ENCODE assay signal across 19 cellular contexts in the genomic region with DNA sequence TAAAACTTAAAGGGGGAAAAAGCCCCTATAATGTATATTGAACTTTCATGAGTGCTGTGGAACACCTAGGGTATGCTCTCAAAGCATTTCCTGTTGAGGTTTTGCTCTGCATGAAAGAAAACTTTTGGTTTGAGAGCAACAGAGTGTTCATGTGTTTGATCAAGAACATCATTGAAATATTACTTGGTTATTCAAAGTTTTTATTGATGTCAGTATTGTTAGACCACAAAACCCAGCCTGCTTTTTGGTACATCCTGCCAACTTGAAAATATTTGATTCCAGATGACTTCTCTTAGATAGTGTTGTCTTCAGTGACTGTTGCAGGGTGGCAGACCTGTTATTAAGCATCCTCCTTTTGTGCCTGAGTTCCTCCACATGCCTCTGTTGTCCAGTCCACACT.
DNase-seq lines count a peak whose midpoint lies in the region; TF ChIP-seq lines count a peak whose summit lies in the region.
"Had no signal": no experiment of that assay in that cellular context is flagged by ENCODE, and none has a peak within 500 bp of the region (broad histone marks: within the 10 kb centered on the region; RNA-seq: fewer than 3 reads in every experiment).

No MANE protein-coding gene starts in this region.

- peak overlapping the region; percentile 33 for H3K4me3 ChIP-seq in Jurkat, Clone E6-1 (ENCODE audit: low read length)
- H3K4me3 ChIP-seq: stomach, transverse colon had no signal

- TF ChIP-seq CTCF in nephron progenitor cell (IDR thresholded peaks at IDR 0.05), result no peak

- intact Hi-C loops in activated T-helper 2 cell treated with anti-CD3 and anti-CD28 coated beads, Interferon-gamma antibody, Interleukin-2, Interleukin-4, amounts not matched to agents 10 μg/mL and 5 μg/mL and 100 μg/mL, durations not matched to agents 14 hours and 24 hours and 36 hours (cut with micrococcal nuclease), result loop anchor here (5.0 kb wide), 1 partner anchor 67 kb away; the partner anchor contains the start of gene N4BP2

- peak overlapping the region; percentile 19 for H3K4me3 Mint-ChIP-seq in activated CD4-positive, alpha-beta T cell treated with anti-CD3 and anti-CD28 coated beads, Interleukin-2, amount 10 ng/mL, durations not matched to agents 7 days and 5 days
- H3K4me3 Mint-ChIP-seq in activated T-helper 2 cell treated with anti-CD3 and anti-CD28 coated beads, Interferon-gamma antibody, Interleukin-2, Interleukin-4, amounts not matched to agents 10 μg/mL and 5 μg/mL and 100 μg/mL, durations not matched to agents 14 hours and 24 hours and 36 hours (ENCODE audit: low read depth), result no peak overlapping the region
- no peak overlapping the region for H3K4me3 Mint-ChIP-seq in nephron progenitor cell
- H3K4me3 Mint-ChIP-seq: dendritic cell treated with granulocyte-macrophage colony-stimulating factor and Interleukin-4, amounts not matched to agents 40 ng/mL and 50 ng/mL, for 4 days had no signal

- POLR2A ChIA-PET in activated CD4-positive, alpha-beta T cell treated with anti-CD3 and anti-CD28 coated beads, Interleukin-2, amount 10 ng/mL, durations not matched to agents 7 days and 5 days (lab: Charles Lee), result interaction anchor here (0.6 kb wide), 1 partner anchor 77 kb away, joined by 4 read pairs; no protein-coding TSS in a partner anchor

- H3K27me3 Mint-ChIP-seq in activated CD4-positive, alpha-beta T cell treated with anti-CD3 and anti-CD28 coated beads, Interleukin-2, amount 10 ng/mL, durations not matched to agents 7 days and 5 days, result no peaks in the 10 kb centered on the region
- H3K27me3 Mint-ChIP-seq in activated T-helper 2 cell treated with anti-CD3 and anti-CD28 coated beads, Interferon-gamma antibody, Interleukin-2, Interleukin-4, amounts not matched to agents 10 μg/mL and 5 μg/mL and 100 μg/mL, durations not matched to agents 14 hours and 24 hours and 36 hours (ENCODE audit: low read depth), result no peaks in the 10 kb centered on the region
- no peaks in the 10 kb centered on the region for H3K27me3 Mint-ChIP-seq in nephron progenitor cell (ENCODE audit: low read depth, poor library complexity)
- H3K27me3 Mint-ChIP-seq: dendritic cell treated with granulocyte-macrophage colony-stimulating factor and Interleukin-4, amounts not matched to agents 40 ng/mL and 50 ng/mL, for 4 days had no signal

- peak; percentile 59 for DNase-seq in activated CD4-positive, alpha-beta T cell treated with anti-CD3 and anti-CD28 coated beads, Interleukin-2, amount 10 ng/mL, durations not matched to agents 7 days and 5 days
- no peak for DNase-seq in activated CD4-positive, alpha-beta T cell treated with anti-CD3 and anti-CD28 coated beads for 1 hour
- peak; percentile 95 for DNase-seq in Jurkat, Clone E6-1 (ENCODE audit: low read depth, low spot score)
- DNase-seq in activated T-helper 2 cell treated with anti-CD3 and anti-CD28 coated beads, Interferon-gamma antibody, Interleukin-2, Interleukin-4, amounts not matched to agents 10 μg/mL and 5 μg/mL and 100 μg/mL, durations not matched to agents 14 hours and 24 hours and 36 hours (ENCODE audit: low spot score), result no peak
- DNase-seq in nephron progenitor cell, result no peak
- DNase-seq in DMS53 treated with DMSO at 0.1 percent for 48 hours (lab: John Stamatoyannopoulos, UW; ENCODE audit: unreplicated experiment), result no peak
- DNase-seq in RPMI8226, result no peak
- DNase-seq in NCI-H2171 (lab: John Stamatoyannopoulos, UW), result no peak
- DNase-seq: activated CD4-positive, CD25-positive, alpha-beta regulatory T cell treated with anti-CD3 and anti-CD28 coated beads, Interleukin-2, amount 50 U/mL, for 72 hours; brain microvascular endothelial cell; mammary epithelial cell; NCI-H146; NCI-H2171 treated with DMSO at 0.1 percent for 48 hours; NCI-H526 treated with DMSO at 0.1 percent for 48 hours; retina; stimulated activated CD4-positive, alpha-beta T cell treated with anti-CD3 and anti-CD28 coated beads, Interleukin-2, amount 100 ng/mL, for 48 hours; stomach; transverse colon had no signal

- H3K27ac Mint-ChIP-seq in activated CD4-positive, alpha-beta T cell treated with anti-CD3 and anti-CD28 coated beads, Interleukin-2, amount 10 ng/mL, durations not matched to agents 7 days and 5 days, result peak overlapping the region; percentile 90
- H3K27ac Mint-ChIP-seq in activated T-helper 2 cell treated with anti-CD3 and anti-CD28 coated beads, Interferon-gamma antibody, Interleukin-2, Interleukin-4, amounts not matched to agents 10 μg/mL and 5 μg/mL and 100 μg/mL, durations not matched to agents 14 hours and 24 hours and 36 hours, result peak overlapping the region; percentile 72
- H3K27ac Mint-ChIP-seq in nephron progenitor cell, result peak overlapping the region; percentile 57
- H3K27ac Mint-ChIP-seq: dendritic cell treated with granulocyte-macrophage colony-stimulating factor and Interleukin-4, amounts not matched to agents 40 ng/mL and 50 ng/mL, for 4 days had no signal

- CTCF ChIA-PET in activated CD4-positive, alpha-beta T cell treated with anti-CD3 and anti-CD28 coated beads, Interleukin-2, amount 10 ng/mL, durations not matched to agents 7 days and 5 days (lab: Charles Lee), result interaction anchor here (1.5 to 1.6 kb wide), 2 partner anchors 35 to 192 kb away, joined by 4 read pairs; no protein-coding TSS in a partner anchor

- peaks cover 38% of the 10 kb centered on the region for H3K4me1 Mint-ChIP-seq in activated CD4-positive, alpha-beta T cell treated with anti-CD3 and anti-CD28 coated beads, Interleukin-2, amount 10 ng/mL, durations not matched to agents 7 days and 5 days
- peaks cover 36% of the 10 kb centered on the region for H3K4me1 Mint-ChIP-seq in activated T-helper 2 cell treated with anti-CD3 and anti-CD28 coated beads, Interferon-gamma antibody, Interleukin-2, Interleukin-4, amounts not matched to agents 10 μg/mL and 5 μg/mL and 100 μg/mL, durations not matched to agents 14 hours and 24 hours and 36 hours (ENCODE audit: low read depth)
- no peaks in the 10 kb centered on the region for H3K4me1 Mint-ChIP-seq in nephron progenitor cell

- peaks cover 38% of the 10 kb centered on the region for H3K36me3 Mint-ChIP-seq in activated CD4-positive, alpha-beta T cell treated with anti-CD3 and anti-CD28 coated beads, Interleukin-2, amount 10 ng/mL, durations not matched to agents 7 days and 5 days (ENCODE audit: low read depth)
- H3K36me3 Mint-ChIP-seq in activated T-helper 2 cell treated with anti-CD3 and anti-CD28 coated beads, Interferon-gamma antibody, Interleukin-2, Interleukin-4, amounts not matched to agents 10 μg/mL and 5 μg/mL and 100 μg/mL, durations not matched to agents 14 hours and 24 hours and 36 hours (ENCODE audit: low read depth), result peaks cover 35% of the 10 kb centered on the region
- H3K36me3 Mint-ChIP-seq in nephron progenitor cell (ENCODE audit: low read depth), result peaks cover 47% of the 10 kb centered on the region

- no peaks in the 10 kb centered on the region for H3K9me3 Mint-ChIP-seq in activated CD4-positive, alpha-beta T cell treated with anti-CD3 and anti-CD28 coated beads, Interleukin-2, amount 10 ng/mL, durations not matched to agents 7 days and 5 days
- H3K9me3 Mint-ChIP-seq in activated T-helper 2 cell treated with anti-CD3 and anti-CD28 coated beads, Interferon-gamma antibody, Interleukin-2, Interleukin-4, amounts not matched to agents 10 μg/mL and 5 μg/mL and 100 μg/mL, durations not matched to agents 14 hours and 24 hours and 36 hours, result no peaks in the 10 kb centered on the region
- H3K9me3 Mint-ChIP-seq in nephron progenitor cell, result no peaks in the 10 kb centered on the region
- H3K9me3 Mint-ChIP-seq: dendritic cell treated with granulocyte-macrophage colony-stimulating factor and Interleukin-4, amounts not matched to agents 40 ng/mL and 50 ng/mL, for 4 days had no signal

Comparison
In these comparisons a context has a peak if more than half of its experiments do, and no peak if none do; other contexts are left out.
1. DNase-seq: peak in activated CD4-positive, alpha-beta T cell treated with anti-CD3 and anti-CD28 coated beads, Interleukin-2, amount 10 ng/mL, durations not matched to agents 7 days and 5 days (single experiment) and Jurkat, Clone E6-1 (single experiment); none in activated CD4-positive, alpha-beta T cell treated with anti-CD3 and anti-CD28 coated beads for 1 hour (single experiment), activated T-helper 2 cell treated with anti-CD3 and anti-CD28 coated beads, Interferon-gamma antibody, Interleukin-2, Interleukin-4, amounts not matched to agents 10 μg/mL and 5 μg/mL and 100 μg/mL, durations not matched to agents 14 hours and 24 hours and 36 hours (single experiment), nephron progenitor cell (single experiment), DMS53 treated with DMSO at 0.1 percent for 48 hours (single experiment), RPMI8226 (single experiment) and NCI-H2171 (single experiment).
2. Peak in every context shown above with its lines, with median percentiles within 50 percentile points of each other: H3K27ac Mint-ChIP-seq.